10 cellular contexts compared by ENCODE assay signal in genomic region chr9:131734781-131735180, GRCh38. TPM values are rescaled to one million over a fixed set of nuclear protein-coding genes. Genes with fewer than 3 reads are reported as not detected.
DNase-seq lines count a peak whose midpoint lies in the region; ATAC-seq, FAIRE-seq and TF ChIP-seq lines count a peak whose summit lies in the region.
"Had no signal": no experiment of that assay in that cellular context is flagged by ENCODE, and none has a peak within 500 bp of the region (broad histone marks: within the 10 kb centered on the region; RNA-seq: fewer than 3 reads in every experiment).

No MANE protein-coding gene starts in this region.

- H3K9me3 ChIP-seq in pancreas (no peaks in the 10 kb centered on the region), neuronal stem cell (replicated peaks in 1 of 2; ENCODE audit: control insufficient read depth in 2 of 2, insufficient read depth in 1 of 2, low read depth in 1 of 2, low read length in 2 of 2) (no peaks in the 10 kb centered on the region)

- H3K36me3 Mint-ChIP-seq in activated CD4-positive, alpha-beta T cell treated with anti-CD3 and anti-CD28 coated beads for 36 hours (ENCODE audit: low read depth): peaks cover 33% of the 10 kb centered on the region
- H3K36me3 Mint-ChIP-seq in T-cell (peaks cover 18% of the 10 kb centered on the region), glutamatergic neuron (ENCODE audit: unreplicated experiment) (no peaks in the 10 kb centered on the region)
- H3K36me3 Mint-ChIP-seq in stimulated activated naive B cell treated with anti-CD40 and anti-IgM and Interleukin-4, amounts not matched to agents 10 μg/mL and 1 μg/mL and 100 μg/mL, for 72 hours: peaks cover 59 to 72% of the 10 kb centered on the region in 2 donors

- no peak overlapping the region for H3K4ac ChIP-seq in neuronal stem cell (ENCODE audit: low read length)

- H2AK5ac ChIP-seq in neuronal stem cell (ENCODE audit: low read depth, low read length): no peak overlapping the region

- CTCF ChIA-PET in activated CD4-positive, alpha-beta T cell treated with anti-CD3 and anti-CD28 coated beads for 36 hours (lab: Charles Lee): interaction anchor here (1.1 to 3.9 kb wide), 4 partner anchors 13 to 66 kb away, joined by 3 to 22 read pairs (median 4); no protein-coding TSS in a partner anchor
- CTCF ChIA-PET in T-cell (lab: Charles Lee): no interaction called here

- no peak overlapping the region for H3K4me2 ChIP-seq in neuronal stem cell (ENCODE audit: insufficient read depth, low read length, poor library complexity, severe bottlenecking)

- 83 to 92% methylated on average over 8 of the region's 8 CpGs for WGBS in pancreas, 2 donors
- no CpG with 5 or more reads among the region's 8 CpGs for WGBS in neuronal stem cell (ENCODE audit: extremely low coverage in 2 of 2, insufficient read length in 2 of 2, insufficient replicate concordance in 1 of 2), 2 donors

- peak overlapping the region; percentile 60 for H3K4me3 Mint-ChIP-seq in activated CD4-positive, alpha-beta T cell treated with anti-CD3 and anti-CD28 coated beads for 36 hours
- H3K4me3 Mint-ChIP-seq in T-cell (peak overlapping the region; percentile 65 to 82 (median 73)), glutamatergic neuron (ENCODE audit: unreplicated experiment) (peak overlapping the region; percentile 85)
- H3K4me3 Mint-ChIP-seq in stimulated activated naive B cell treated with anti-CD40 and anti-IgM and Interleukin-4, amounts not matched to agents 10 μg/mL and 1 μg/mL and 100 μg/mL, for 72 hours: peak overlapping the region; percentile 81 to 88

- H3K18ac ChIP-seq in neuronal stem cell (ENCODE audit: low read length): no peak overlapping the region

- H2BK15ac ChIP-seq in neuronal stem cell (ENCODE audit: low read length): no peak overlapping the region

- no peak for FAIRE-seq in pancreas (lab: Jason Lieb, UNC)
- FAIRE-seq: islet of Langerhans had no signal

- ATAC-seq in activated CD4-positive, alpha-beta T cell treated with anti-CD3 and anti-CD28 coated beads for 36 hours: no peak
- ATAC-seq in T-cell (replicated peaks in 1 of 4) (no peak), pancreas (no peak), GM18861 (IDR thresholded peaks at IDR 0.05; ENCODE audit: unreplicated experiment) (no peak)
- ATAC-seq in stimulated activated naive B cell treated with anti-CD40 and anti-IgM and Interleukin-4, amounts not matched to agents 10 μg/mL and 1 μg/mL and 100 μg/mL, for 72 hours (replicated peaks): no peak

- H3K27me3 Mint-ChIP-seq in activated CD4-positive, alpha-beta T cell treated with anti-CD3 and anti-CD28 coated beads for 36 hours: no peaks in the 10 kb centered on the region
- no peaks in the 10 kb centered on the region for H3K27me3 Mint-ChIP-seq in T-cell
- peaks cover 6% of the 10 kb centered on the region for H3K27me3 Mint-ChIP-seq in glutamatergic neuron (ENCODE audit: unreplicated experiment)
- no peaks in the 10 kb centered on the region for H3K27me3 Mint-ChIP-seq in stimulated activated naive B cell treated with anti-CD40 and anti-IgM and Interleukin-4, amounts not matched to agents 10 μg/mL and 1 μg/mL and 100 μg/mL, for 72 hours

- no peaks in the 10 kb centered on the region for H3K79me1 ChIP-seq in neuronal stem cell (ENCODE audit: low read depth, low read length)

- no peak overlapping the region for H2AFZ ChIP-seq in neuronal stem cell (ENCODE audit: low read length)

- H4K8ac ChIP-seq in neuronal stem cell (ENCODE audit: low read depth, low read length): no peak overlapping the region

- H4K91ac ChIP-seq in neuronal stem cell (ENCODE audit: low read depth, low read length, poor library complexity): no peak overlapping the region

- H3K27ac Mint-ChIP-seq in activated CD4-positive, alpha-beta T cell treated with anti-CD3 and anti-CD28 coated beads for 36 hours: peak overlapping the region; percentile 89
- peak overlapping the region; percentile 88 to 94 for H3K27ac Mint-ChIP-seq in T-cell
- H3K27ac Mint-ChIP-seq in glutamatergic neuron (ENCODE audit: unreplicated experiment): peak overlapping the region; percentile 86
- H3K27ac Mint-ChIP-seq in stimulated activated naive B cell treated with anti-CD40 and anti-IgM and Interleukin-4, amounts not matched to agents 10 μg/mL and 1 μg/mL and 100 μg/mL, for 72 hours: peak overlapping the region; percentile 91

- H3K9me3 Mint-ChIP-seq in activated CD4-positive, alpha-beta T cell treated with anti-CD3 and anti-CD28 coated beads for 36 hours (ENCODE audit: low read depth): no peaks in the 10 kb centered on the region
- H3K9me3 Mint-ChIP-seq in T-cell: no peaks in the 10 kb centered on the region
- H3K9me3 Mint-ChIP-seq in glutamatergic neuron (ENCODE audit: unreplicated experiment): peaks cover 14% of the 10 kb centered on the region
- H3K9me3 Mint-ChIP-seq in stimulated activated naive B cell treated with anti-CD40 and anti-IgM and Interleukin-4, amounts not matched to agents 10 μg/mL and 1 μg/mL and 100 μg/mL, for 72 hours: peaks cover 0 to 1% of the 10 kb centered on the region in 2 donors

- intact Hi-C loops in activated CD4-positive, alpha-beta T cell treated with anti-CD3 and anti-CD28 coated beads for 36 hours (cut with DNase I, micrococcal nuclease): loop anchor here (5.0 to 10.0 kb wide), 4 partner anchors 232 to 610 kb away; partner anchors contain the start of genes NUP214 (in 1 of the 2) and POMT1 (in 1 of the 2)
- intact Hi-C loops in pancreas (cut with DNase I): no loop called here

- no peak for DNase-seq in activated CD4-positive, alpha-beta T cell treated with anti-CD3 and anti-CD28 coated beads for 36 hours
- no peak for DNase-seq in activated CD4-positive, alpha-beta T cell treated with anti-CD3 and anti-CD28 coated beads, Interleukin-2, amount 50 U/mL, for 48 hours
- DNase-seq in T-cell (no peak), glutamatergic neuron (no peak), pancreas (no peak), neuronal stem cell (ENCODE audit: low spot score) (no peak)
- no peak for DNase-seq in stimulated activated naive B cell treated with anti-CD40 and anti-IgM and Interleukin-4, amounts not matched to agents 10 μg/mL and 1 μg/mL and 100 μg/mL, for 72 hours
- DNase-seq: NCI-H1694 had no signal

- no peak overlapping the region for H3K14ac ChIP-seq in neuronal stem cell (ENCODE audit: low read length)

- H3K36me3 ChIP-seq in pancreas (no peaks in the 10 kb centered on the region), neuronal stem cell (replicated peaks in 1 of 2; ENCODE audit: control insufficient read depth in 2 of 2, insufficient read depth in 2 of 2, low read length in 2 of 2) (peaks cover 0 to 21% of the 10 kb centered on the region in 2 donors)

- H3K9ac ChIP-seq in neuronal stem cell (ENCODE audit: low read depth, low read length, poor library complexity): no peak overlapping the region

- H3K4me1 ChIP-seq in pancreas (peaks cover 26 to 62% (median 40%) of the 10 kb centered on the region in 3 donors), neuronal stem cell (ENCODE audit: control insufficient read depth in 2 of 2, insufficient read depth in 1 of 2, low read depth in 1 of 2, low read length in 2 of 2) (peaks cover 19% of the 10 kb centered on the region in 2 donors)

- peaks cover 81% of the 10 kb centered on the region for H3K4me1 Mint-ChIP-seq in activated CD4-positive, alpha-beta T cell treated with anti-CD3 and anti-CD28 coated beads for 36 hours
- peaks cover 84 to 88% (median 87%) of the 10 kb centered on the region in 3 donors for H3K4me1 Mint-ChIP-seq in T-cell
- peaks cover 63% of the 10 kb centered on the region for H3K4me1 Mint-ChIP-seq in glutamatergic neuron (ENCODE audit: low read depth, unreplicated experiment)
- H3K4me1 Mint-ChIP-seq in stimulated activated naive B cell treated with anti-CD40 and anti-IgM and Interleukin-4, amounts not matched to agents 10 μg/mL and 1 μg/mL and 100 μg/mL, for 72 hours: peaks cover 60 to 85% of the 10 kb centered on the region in 2 donors

- TF ChIP-seq CTCF in glutamatergic neuron (IDR thresholded peaks at IDR 0.05; ENCODE audit: partially characterized antibody, unreplicated experiment) (no peak), pancreas (IDR thresholded peaks at IDR 0.05) (no peak)

- no peaks in the 10 kb centered on the region for H3K27me3 ChIP-seq in pancreas
- no peaks in the 10 kb centered on the region for H3K27me3 ChIP-seq in neuronal stem cell (ENCODE audit: control insufficient read depth in 3 of 3, insufficient read depth in 3 of 3, low read depth in 1 of 3, low read length in 3 of 3)

- no peak overlapping the region for H2BK5ac ChIP-seq in neuronal stem cell (ENCODE audit: low read length)

- H3K23ac ChIP-seq in neuronal stem cell (ENCODE audit: low read depth, low read length, poor library complexity): no peak overlapping the region

- H2BK120ac ChIP-seq in neuronal stem cell (ENCODE audit: low read depth, low read length): no peak overlapping the region

- POLR2A ChIA-PET in activated CD4-positive, alpha-beta T cell treated with anti-CD3 and anti-CD28 coated beads for 36 hours (lab: Charles Lee): interaction anchor here (0.6 kb wide), 1 partner anchor 57 kb away, joined by 3 read pairs; no protein-coding TSS in a partner anchor
- POLR2A ChIA-PET in T-cell (lab: Charles Lee): no interaction called here

- H2BK12ac ChIP-seq in neuronal stem cell (ENCODE audit: low read length): no peak overlapping the region

- H3K27ac ChIP-seq in pancreas (peak overlapping the region in 2 of 4 donors; percentile 60 to 69), neuronal stem cell (replicated peaks; ENCODE audit: low read length) (no peak overlapping the region)

- no peak overlapping the region for H3K4me3 ChIP-seq in pancreas
- H3K4me3 ChIP-seq in neuronal stem cell (ENCODE audit: low read length in 2 of 2): no peak overlapping the region

RNA-seq across cellular contexts. Expression of gene RAPGEF1, which starts 5.1 kb away (rescaled TPM):
- total RNA-seq in activated CD4-positive, alpha-beta T cell treated with anti-CD3 and anti-CD28 coated beads for 36 hours: 100 to 1,000 TPM in 1 of 2 experiments, 10 to 100 TPM in 1; 86.7 to 108 TPM
- 100 to 1,000 TPM in 4 of 5 donors, 10 to 100 TPM in 1; 97.9 to 167 (median 139) TPM for total RNA-seq in T-cell
- total RNA-seq in glutamatergic neuron (ENCODE audit: unreplicated experiment): 319 TPM
- 10 to 100 TPM; 38.8 to 62.6 (median 52.3) TPM for total RNA-seq in pancreas
- 10 to 100 TPM; 17.1 to 22.8 TPM for polyA plus RNA-seq in pancreas
- 34.5 TPM for polyA plus RNA-seq in neuronal stem cell (2013, experiment 1 of 2)
- 33.7 TPM for polyA plus RNA-seq in neuronal stem cell (2013, experiment 2 of 2)

Comparison
In these comparisons a context has a peak if more than half of its experiments do, and no peak if none do; other contexts are left out.
1. intact Hi-C loops: an anchor here in activated CD4-positive, alpha-beta T cell treated with anti-CD3 and anti-CD28 coated beads for 36 hours (5.0 to 10.0 kb wide); none called in pancreas.